Comparison of ENCODE assay signal across 15 cellular contexts in genomic region chr2:20652141-20652540, GRCh38. TPM values are rescaled to one million over a fixed set of nuclear protein-coding genes. Genes with fewer than 3 reads are reported as not detected.
A peak's percentile ranks its signal among the peaks of the same experiment; 100 is the strongest.
DNase-seq lines count a peak whose midpoint lies in the region; ATAC-seq and TF ChIP-seq lines count a peak whose summit lies in the region.
"Had no signal": no experiment of that assay in that cellular context is flagged by ENCODE, and none has a peak within 500 bp of the region (broad histone marks: within the 10 kb centered on the region; RNA-seq: fewer than 3 reads in every experiment).

No MANE protein-coding gene starts in this region.

- peak overlapping the region; percentile 37 for H3K4me3 Mint-ChIP-seq in activated naive CD4-positive, alpha-beta T cell treated with anti-CD3 and anti-CD28 coated beads, Interleukin-2, amount 50 U/mL, for 24 hours
- no peak overlapping the region for H3K4me3 Mint-ChIP-seq in activated CD8-positive, alpha-beta T cell treated with anti-CD3 and anti-CD28 coated beads, Interleukin-2, amount 10 ng/mL, durations not matched to agents 7 days and 5 days
- H3K4me3 Mint-ChIP-seq in memory B cell (no peak overlapping the region), MCF 10A (ENCODE audit: unreplicated experiment) (no peak overlapping the region)

- intact Hi-C loops in thyroid gland (cut with DNase I): no loop called here
- intact Hi-C loops in MCF 10A (cut with micrococcal nuclease): no loop called here

- no peak overlapping the region for H3K27ac Mint-ChIP-seq in activated naive CD4-positive, alpha-beta T cell treated with anti-CD3 and anti-CD28 coated beads, Interleukin-2, amount 50 U/mL, for 24 hours
- peak overlapping the region; percentile 30 for H3K27ac Mint-ChIP-seq in activated CD8-positive, alpha-beta T cell treated with anti-CD3 and anti-CD28 coated beads, Interleukin-2, amount 10 ng/mL, durations not matched to agents 7 days and 5 days
- H3K27ac Mint-ChIP-seq in memory B cell: peak overlapping the region; percentile 94
- no peak overlapping the region for H3K27ac Mint-ChIP-seq in MCF 10A (ENCODE audit: low read depth, unreplicated experiment)

- no peak for ATAC-seq in activated CD8-positive, alpha-beta T cell treated with anti-CD3 and anti-CD28 coated beads, Interleukin-2, amount 10 ng/mL, durations not matched to agents 7 days and 5 days
- ATAC-seq in memory B cell (ENCODE audit: low read depth) (no peak), thoracic aorta (ENCODE audit: insufficient number of reproducible peaks, low FRiP score, low read depth) (no peak)

- no peaks in the 10 kb centered on the region for H3K27me3 ChIP-seq in thoracic aorta (replicated peaks; ENCODE audit: insufficient read depth)
- no peaks in the 10 kb centered on the region for H3K27me3 ChIP-seq in thyroid gland
- H3K27me3 ChIP-seq: Peyer's patch, suprapubic skin had no signal

- peaks cover 32% of the 10 kb centered on the region for H3K4me1 Mint-ChIP-seq in activated naive CD4-positive, alpha-beta T cell treated with anti-CD3 and anti-CD28 coated beads, Interleukin-2, amount 50 U/mL, for 24 hours
- H3K4me1 Mint-ChIP-seq in activated CD8-positive, alpha-beta T cell treated with anti-CD3 and anti-CD28 coated beads, Interleukin-2, amount 10 ng/mL, durations not matched to agents 7 days and 5 days (ENCODE audit: low read depth): peaks cover 19% of the 10 kb centered on the region
- H3K4me1 Mint-ChIP-seq in memory B cell: peaks cover 33% of the 10 kb centered on the region
- peaks cover 22% of the 10 kb centered on the region for H3K4me1 Mint-ChIP-seq in MCF 10A (ENCODE audit: insufficient read depth, unreplicated experiment)

- no peaks in the 10 kb centered on the region for H3K27me3 Mint-ChIP-seq in activated naive CD4-positive, alpha-beta T cell treated with anti-CD3 and anti-CD28 coated beads, Interleukin-2, amount 50 U/mL, for 24 hours
- H3K27me3 Mint-ChIP-seq in activated CD8-positive, alpha-beta T cell treated with anti-CD3 and anti-CD28 coated beads, Interleukin-2, amount 10 ng/mL, durations not matched to agents 7 days and 5 days (ENCODE audit: low read depth): peaks cover 9% of the 10 kb centered on the region
- H3K27me3 Mint-ChIP-seq in memory B cell (peaks cover 3% of the 10 kb centered on the region), MCF 10A (ENCODE audit: insufficient read depth, unreplicated experiment) (peaks cover 12% of the 10 kb centered on the region)

- TF ChIP-seq CTCF in thoracic aorta (IDR thresholded peaks at IDR 0.05): no peak
- TF ChIP-seq CTCF in thyroid gland (IDR thresholded peaks at IDR 0.05): no peak
- TF ChIP-seq CTCF in MCF 10A (IDR thresholded peaks at IDR 0.05; ENCODE audit: unreplicated experiment): no peak

- H3K27ac ChIP-seq in thoracic aorta (peak overlapping the region; percentile 88 to 92), thyroid gland (no peak overlapping the region)

- 92 to 94% methylated on average over 7 of the region's 7 CpGs for WGBS in thyroid gland, 2 donors

- H3K4me1 ChIP-seq in thoracic aorta (ENCODE audit: control insufficient read depth in 1 of 2, low read depth in 2 of 2) (peaks cover 23 to 47% of the 10 kb centered on the region in 2 donors), thyroid gland (peaks cover 25 to 31% of the 10 kb centered on the region in 2 donors)

- no peaks in the 10 kb centered on the region for H3K9me3 ChIP-seq in thoracic aorta
- no peaks in the 10 kb centered on the region for H3K9me3 ChIP-seq in thyroid gland
- H3K9me3 ChIP-seq: Peyer's patch, suprapubic skin had no signal

- no peaks in the 10 kb centered on the region for H3K36me3 Mint-ChIP-seq in activated naive CD4-positive, alpha-beta T cell treated with anti-CD3 and anti-CD28 coated beads, Interleukin-2, amount 50 U/mL, for 24 hours
- no peaks in the 10 kb centered on the region for H3K36me3 Mint-ChIP-seq in activated CD8-positive, alpha-beta T cell treated with anti-CD3 and anti-CD28 coated beads, Interleukin-2, amount 10 ng/mL, durations not matched to agents 7 days and 5 days (ENCODE audit: low read depth)
- H3K36me3 Mint-ChIP-seq in memory B cell (no peaks in the 10 kb centered on the region), MCF 10A (ENCODE audit: insufficient read depth, unreplicated experiment) (no peaks in the 10 kb centered on the region)

- no peak for DNase-seq in activated naive CD4-positive, alpha-beta T cell treated with Interleukin-2 at 50 U/mL for 16 hours
- DNase-seq in activated CD8-positive, alpha-beta T cell treated with anti-CD3 and anti-CD28 coated beads, Interleukin-2, amount 10 ng/mL, durations not matched to agents 7 days and 5 days: no peak
- DNase-seq in memory B cell (ENCODE audit: low spot score in 2 of 2) (no peak), thoracic aorta (ENCODE audit: low spot score) (no peak), NCI-H1436 treated with DMSO at 0.1 percent for 48 hours (lab: John Stamatoyannopoulos, UW) (no peak), thyroid gland (no peak), MCF 10A (ENCODE audit: unreplicated experiment) (no peak)
- DNase-seq: cortex of kidney, NCI-H187 treated with DMSO at 0.1 percent for 48 hours, NCI-H524 treated with DMSO at 0.1 percent for 48 hours had no signal

- no TSS peak for BruUV-seq in MCF 10A (replicated peaks; lab: Mats Ljungman, UMichigan)

- POLR2A ChIA-PET in activated CD8-positive, alpha-beta T cell treated with anti-CD3 and anti-CD28 coated beads, Interleukin-2, amount 10 ng/mL, durations not matched to agents 7 days and 5 days (lab: Charles Lee): interaction anchor here (0.8 to 2.2 kb wide), 7 partner anchors 9 to 303 kb away, joined by 3 to 15 read pairs (median 4); partner anchors contain the start of genes LDAH and RHOB
- POLR2A ChIA-PET in MCF 10A (lab: Yijun Ruan, JAX): interaction anchor here (1.0 to 2.3 kb wide), 5 partner anchors 10 to 230 kb away, joined by 3 to 17 read pairs (median 6); no protein-coding TSS in a partner anchor

- no peaks in the 10 kb centered on the region for H3K9me3 Mint-ChIP-seq in activated naive CD4-positive, alpha-beta T cell treated with anti-CD3 and anti-CD28 coated beads, Interleukin-2, amount 50 U/mL, for 24 hours
- H3K9me3 Mint-ChIP-seq in activated CD8-positive, alpha-beta T cell treated with anti-CD3 and anti-CD28 coated beads, Interleukin-2, amount 10 ng/mL, durations not matched to agents 7 days and 5 days (ENCODE audit: insufficient read depth): no peaks in the 10 kb centered on the region
- H3K9me3 Mint-ChIP-seq in memory B cell (no peaks in the 10 kb centered on the region), MCF 10A (ENCODE audit: unreplicated experiment) (no peaks in the 10 kb centered on the region)
- H3K9me3 Mint-ChIP-seq: T-helper 1 cell treated with Interleukin-12 subunit alpha and Interleukin-12 subunit beta and Interleukin-4 antibody, amounts not matched to agents 30 μg/mL and 1 μg/mL, for 36 hours had no signal

- H3K36me3 ChIP-seq in thoracic aorta: no peaks in the 10 kb centered on the region
- H3K36me3 ChIP-seq in thyroid gland: no peaks in the 10 kb centered on the region
- H3K36me3 ChIP-seq: Peyer's patch, suprapubic skin had no signal

- TF ChIP-seq POLR2A in thyroid gland (IDR thresholded peaks at IDR 0.05): no peak

- H3K4me3 ChIP-seq in thoracic aorta: no peak overlapping the region
- H3K4me3 ChIP-seq in thyroid gland (replicated peaks in 1 of 3): no peak overlapping the region

- CTCF ChIA-PET in activated CD8-positive, alpha-beta T cell treated with anti-CD3 and anti-CD28 coated beads, Interleukin-2, amount 10 ng/mL, durations not matched to agents 7 days and 5 days (lab: Charles Lee): interaction anchor here (1.3 to 4.8 kb wide), 11 partner anchors 9 to 240 kb away, joined by 4 to 57 read pairs (median 12); partner anchors contain the start of gene RHOB
- CTCF ChIA-PET in MCF 10A (lab: Yijun Ruan, JAX): interaction anchor here (1.0 to 4.2 kb wide), 17 partner anchors 9 to 703 kb away, joined by 3 to 61 read pairs (median 7); no protein-coding TSS in a partner anchor

RNA-seq across cellular contexts. Expression of gene HS1BP3, which starts 1.2 kb away (rescaled TPM):
- total RNA-seq in activated CD8-positive, alpha-beta T cell treated with anti-CD3 and anti-CD28 coated beads, Interleukin-2, amount 10 ng/mL, durations not matched to agents 7 days and 5 days: 10 to 100 TPM; 10.5 to 11.2 TPM
- total RNA-seq in thoracic aorta (10 to 100 TPM; 40.7 to 65.8 TPM), thyroid gland (10 to 100 TPM; 30.8 to 42.7 (median 41.7) TPM), MCF 10A (2022) (10.0 and 25.1 TPM in 2 replicates)

RNA-seq across cellular contexts. Expression of gene GDF7, which starts 14.8 kb away (rescaled TPM):
- not detected for total RNA-seq in activated CD8-positive, alpha-beta T cell treated with anti-CD3 and anti-CD28 coated beads, Interleukin-2, amount 10 ng/mL, durations not matched to agents 7 days and 5 days
- total RNA-seq in thoracic aorta (10 to 100 TPM; 39.7 to 40.7 TPM), thyroid gland (under 1 TPM; under 0.01 to 0.42 (median 0.13) TPM), MCF 10A (2022) (not detected in 2 replicates)
- total RNA-seq: osteoblast had no signal

Comparison
In these comparisons a context has a peak if more than half of its experiments do, and no peak if none do; other contexts are left out.
1. H3K27ac Mint-ChIP-seq: peak in activated CD8-positive, alpha-beta T cell treated with anti-CD3 and anti-CD28 coated beads, Interleukin-2, amount 10 ng/mL, durations not matched to agents 7 days and 5 days (single experiment) and memory B cell (single experiment); none in activated naive CD4-positive, alpha-beta T cell treated with anti-CD3 and anti-CD28 coated beads, Interleukin-2, amount 50 U/mL, for 24 hours (single experiment) and MCF 10A (single experiment).
2. H3K27ac ChIP-seq: peak in thoracic aorta (2 of 2); none in thyroid gland (0 of 3).
3. RNA of gene GDF7, which starts 14.8 kb away (total RNA-seq): 39.7 to 40.7 TPM in thoracic aorta; under 0.01 to 0.42 TPM in thyroid gland, not detected in activated CD8-positive, alpha-beta T cell treated with anti-CD3 and anti-CD28 coated beads, Interleukin-2, amount 10 ng/mL, durations not matched to agents 7 days and 5 days and not detected in MCF 10A; every median in the first group is over 10 times any median in the second.